Comparison of ENCODE assay signal across 8 cellular contexts in genomic region chr9:114551750-114552685, GRCh38. TPM values are rescaled to one million over a fixed set of nuclear protein-coding genes. Genes with fewer than 3 reads are reported as not detected.
DNase-seq lines count a peak whose midpoint lies in the region; ATAC-seq and TF ChIP-seq lines count a peak whose summit lies in the region.

No MANE protein-coding gene starts in this region.

- BruUV-seq in PC-9 (replicated peaks; lab: Mats Ljungman, UMichigan): TSS peak; percentile 72

- H3K4me2 ChIP-seq in PC-9: peak overlapping the region; percentile 66
- peak overlapping the region; percentile 40 for H3K4me2 ChIP-seq in trophoblast cell (ENCODE audit: low read length)

- H3K9me3 ChIP-seq in PC-9 (ENCODE audit: insufficient read depth, low read depth) (no peaks in the 10 kb centered on the region), trophoblast cell (ENCODE audit: insufficient read depth, low read depth, low read length) (no peaks in the 10 kb centered on the region)

- H3K4me3 ChIP-seq in PC-9: peak overlapping the region; percentile 2; the same call in 1 of the 2 replicates
- no peak overlapping the region for H3K4me3 ChIP-seq in trophoblast cell (ENCODE audit: low read depth, low read length)

- H4K8ac ChIP-seq in trophoblast cell (ENCODE audit: low read depth, low read length): peak overlapping the region; percentile 25

- no peaks in the 10 kb centered on the region for H3K36me3 ChIP-seq in PC-9 (ENCODE audit: low read depth)
- H3K36me3 ChIP-seq in trophoblast cell (ENCODE audit: control insufficient read depth in 1 of 2, insufficient read depth in 2 of 2, low read length in 2 of 2): no peaks in the 10 kb centered on the region

- DNase-seq in DMS53 treated with DMSO at 0.1 percent for 48 hours (lab: John Stamatoyannopoulos, UW; ENCODE audit: unreplicated experiment): peak; percentile 77
- peak; percentile 89 to 96 for DNase-seq in PC-9
- peak; percentile 86 for DNase-seq in fibroblast of gingiva (ENCODE audit: low read depth)
- DNase-seq in trophoblast cell: peak; percentile 93 to 94
- DNase-seq in NCI-H1105 (lab: John Stamatoyannopoulos, UW): no peak
- no peak for DNase-seq in globus pallidus (ENCODE audit: low spot score)

- POLR2A ChIA-PET in PC-9 (lab: Charles Lee; ENCODE audit: unreplicated experiment): interaction anchor here (0.5 to 1.3 kb wide), 10 partner anchors 8 to 896 kb away, joined by 3 to 16 read pairs (median 6); partner anchors contain the start of gene ATP6V1G1

- no peak for ATAC-seq in GM19397 (IDR thresholded peaks at IDR 0.05; ENCODE audit: unreplicated experiment)
- ATAC-seq in HG03520 (IDR thresholded peaks at IDR 0.05; ENCODE audit: unreplicated experiment): no peak

- H3K9me2 ChIP-seq in PC-9 (ENCODE audit: insufficient read depth): no peaks in the 10 kb centered on the region

- no peaks in the 10 kb centered on the region for H3K79me2 ChIP-seq in PC-9 (ENCODE audit: low read depth)
- no peaks in the 10 kb centered on the region for H3K79me2 ChIP-seq in trophoblast cell (ENCODE audit: control insufficient read depth, insufficient read depth, low read length, poor library complexity)

- CTCF ChIA-PET in PC-9 (lab: Charles Lee): interaction anchor here (0.9 to 1.6 kb wide), 3 partner anchors 14 to 150 kb away, joined by 3 to 6 read pairs (median 5); partner anchors contain the start of gene ATP6V1G1

- H3K4ac ChIP-seq in trophoblast cell (ENCODE audit: low read depth, low read length): peak overlapping the region; percentile 2

- H3K27ac ChIP-seq in PC-9: peak overlapping the region; percentile 88
- H3K27ac ChIP-seq in trophoblast cell (ENCODE audit: low read depth, low read length): peak overlapping the region; percentile 87

- H2AFZ ChIP-seq in PC-9: no peak overlapping the region
- no peak overlapping the region for H2AFZ ChIP-seq in trophoblast cell (ENCODE audit: insufficient read depth, low read length, poor library complexity)

- WGBS in trophoblast cell (ENCODE audit: extremely low coverage, insufficient coverage, insufficient read length): no CpG with 5 or more reads among the region's 6 CpGs

- intact Hi-C loops in PC-9 (cut with micrococcal nuclease; ENCODE audit: unreplicated experiment): loop anchor here (2.0 kb wide), 1 partner anchor 35 kb away; the partner anchor contains the start of gene ATP6V1G1

- peaks cover 16% of the 10 kb centered on the region for H3K79me1 ChIP-seq in trophoblast cell (ENCODE audit: low read length)

- H2BK120ac ChIP-seq in trophoblast cell (ENCODE audit: insufficient read depth, low read length, poor library complexity): peak overlapping the region; percentile 75

- H2BK5ac ChIP-seq in trophoblast cell (ENCODE audit: low read depth, low read length, poor library complexity): peak overlapping the region; percentile 37

- peaks cover 15% of the 10 kb centered on the region for H3F3A ChIP-seq in PC-9 (ENCODE audit: insufficient read depth, low read depth)

- H4K20me1 ChIP-seq in PC-9 (ENCODE audit: insufficient read depth): no peaks in the 10 kb centered on the region

- H4K91ac ChIP-seq in trophoblast cell (ENCODE audit: low read depth, low read length): peak overlapping the region; percentile 86

- TF ChIP-seq CTCF in PC-9 (conservative IDR thresholded peaks at IDR 0.05): no peak

- peak overlapping the region; percentile 6 for H2AK5ac ChIP-seq in trophoblast cell (ENCODE audit: low read length)

- peak overlapping the region; percentile 77 for H2BK12ac ChIP-seq in trophoblast cell (ENCODE audit: low read length)

- H3K4me1 ChIP-seq in PC-9 (replicated peaks; ENCODE audit: insufficient read depth): peaks cover 28% of the 10 kb centered on the region
- peaks cover 10 to 16% of the 10 kb centered on the region in 2 experiments for H3K4me1 ChIP-seq in trophoblast cell (ENCODE audit: control insufficient read depth in 1 of 2, insufficient read depth in 2 of 2, low read length in 2 of 2)

- no peak overlapping the region for H3K9ac ChIP-seq in trophoblast cell (ENCODE audit: low read length)

- peak overlapping the region; percentile 40 for H3K18ac ChIP-seq in trophoblast cell (ENCODE audit: low read length)

- no peak overlapping the region for H3K23ac ChIP-seq in trophoblast cell (ENCODE audit: low read length)

- H3K27me3 ChIP-seq in PC-9 (ENCODE audit: insufficient read depth, low read depth): no peaks in the 10 kb centered on the region
- H3K27me3 ChIP-seq in trophoblast cell (ENCODE audit: insufficient read depth, low read length): no peaks in the 10 kb centered on the region

- peak overlapping the region; percentile 34 for H3K14ac ChIP-seq in trophoblast cell (ENCODE audit: low read length)

- no peak overlapping the region for H4K12ac ChIP-seq in trophoblast cell (ENCODE audit: low read depth, low read length)

RNA-seq across cellular contexts. Expression of gene ATP6V1G1, which starts 35.6 kb away (rescaled TPM):
- 81.9 and 90.6 TPM in 2 replicates for total RNA-seq in PC-9 (2021)
- 342 and 358 TPM in 2 replicates for polyA plus RNA-seq in trophoblast cell (2013)

RNA-seq across cellular contexts. Expression of gene WHRN, which starts 46.7 kb away (rescaled TPM):
- total RNA-seq in PC-9 (2021): 19.8 and 21.9 TPM in 2 replicates
- 16.1 and 16.7 TPM in 2 replicates for polyA plus RNA-seq in trophoblast cell (2013)

RNA-seq across cellular contexts. Expression of gene TMEM268, which starts 59.1 kb away (rescaled TPM):
- 6.6 and 12.1 TPM in 2 replicates for total RNA-seq in PC-9 (2021)
- 7.5 and 8.4 TPM in 2 replicates for polyA plus RNA-seq in trophoblast cell (2013)

Comparison
In these comparisons a context has a peak if more than half of its experiments do, and no peak if none do; other contexts are left out.
1. DNase-seq: peak in DMS53 treated with DMSO at 0.1 percent for 48 hours (single experiment), PC-9 (2 of 2), fibroblast of gingiva (single experiment) and trophoblast cell (2 of 2); none in NCI-H1105 (single experiment) and globus pallidus (single experiment).